Comparison of ENCODE assay signal across 21 cellular contexts in genomic region chr22:46337870-46338269, GRCh38. TPM values are rescaled to one million over a fixed set of nuclear protein-coding genes. Genes with fewer than 3 reads are reported as not detected.
DNase-seq lines count a peak whose midpoint lies in the region; ATAC-seq and TF ChIP-seq lines count a peak whose summit lies in the region.
"Had no signal": no experiment of that assay in that cellular context is flagged by ENCODE, and none has a peak within 500 bp of the region (broad histone marks: within the 10 kb centered on the region; RNA-seq: fewer than 3 reads in every experiment).

No MANE protein-coding gene starts in this region.

- H3K27ac Mint-ChIP-seq in CD14-positive monocyte: no peak overlapping the region
- H3K27ac Mint-ChIP-seq in CD8-positive, alpha-beta memory T cell: peak overlapping the region in 4 of 8 donors; percentile 31 to 94 (median 51)
- no peak overlapping the region for H3K27ac Mint-ChIP-seq in activated T-helper 1 cell treated with anti-CD3 and anti-CD28 coated beads, Interleukin-12 subunit alpha, Interleukin-12 subunit beta, Interleukin-2, Interleukin-4 antibody, amounts not matched to agents 30 ng/mL and 10 ng/mL and 1 ng/mL, durations not matched to agents 14 hours and 24 hours and 36 hours
- H3K27ac Mint-ChIP-seq in naive thymus-derived CD8-positive, alpha-beta T cell: peak overlapping the region in 9 of 10 donors; percentile 9 to 92 (median 32)

- no peak for ATAC-seq in naive thymus-derived CD8-positive, alpha-beta T cell
- ATAC-seq: foreskin keratinocyte had no signal

- no peaks in the 10 kb centered on the region for H3K27me3 Mint-ChIP-seq in CD14-positive monocyte (ENCODE audit: low read depth in 3 of 3)
- H3K27me3 Mint-ChIP-seq in CD8-positive, alpha-beta memory T cell: no peaks in the 10 kb centered on the region
- H3K27me3 Mint-ChIP-seq in activated T-helper 1 cell treated with anti-CD3 and anti-CD28 coated beads, Interleukin-12 subunit alpha, Interleukin-12 subunit beta, Interleukin-2, Interleukin-4 antibody, amounts not matched to agents 30 ng/mL and 10 ng/mL and 1 ng/mL, durations not matched to agents 14 hours and 24 hours and 36 hours (ENCODE audit: insufficient read depth): no peaks in the 10 kb centered on the region
- no peaks in the 10 kb centered on the region for H3K27me3 Mint-ChIP-seq in naive thymus-derived CD8-positive, alpha-beta T cell

- no peaks in the 10 kb centered on the region for H3K27me3 ChIP-seq in CD8-positive, alpha-beta memory T cell (ENCODE audit: insufficient read depth, low read length, poor library complexity, severe bottlenecking)
- H3K27me3 ChIP-seq: cardiac muscle cell, dorsolateral prefrontal cortex, foreskin keratinocyte, testis had no signal

- POLR2A ChIA-PET in CD8-positive, alpha-beta memory T cell (lab: Charles Lee): no interaction called here
- POLR2A ChIA-PET in naive thymus-derived CD8-positive, alpha-beta T cell (lab: Charles Lee): no interaction called here

- peaks cover 15% of the 10 kb centered on the region for H3K4me1 Mint-ChIP-seq in CD14-positive monocyte
- peaks cover 38 to 60% (median 55%) of the 10 kb centered on the region in 3 donors for H3K4me1 Mint-ChIP-seq in CD8-positive, alpha-beta memory T cell
- H3K4me1 Mint-ChIP-seq in activated T-helper 1 cell treated with anti-CD3 and anti-CD28 coated beads, Interleukin-12 subunit alpha, Interleukin-12 subunit beta, Interleukin-2, Interleukin-4 antibody, amounts not matched to agents 30 ng/mL and 10 ng/mL and 1 ng/mL, durations not matched to agents 14 hours and 24 hours and 36 hours (ENCODE audit: low read depth): peaks cover 38% of the 10 kb centered on the region
- H3K4me1 Mint-ChIP-seq in naive thymus-derived CD8-positive, alpha-beta T cell: peaks cover 24 to 52% (median 39%) of the 10 kb centered on the region in 4 donors

- no peak overlapping the region for H3K27ac ChIP-seq in CD8-positive, alpha-beta memory T cell (ENCODE audit: low read depth, low read length)
- H3K27ac ChIP-seq: cardiac muscle cell, foreskin keratinocyte, testis had no signal

- CTCF ChIA-PET in CD8-positive, alpha-beta memory T cell (lab: Charles Lee): no interaction called here

- no peaks in the 10 kb centered on the region for H3K9me3 Mint-ChIP-seq in CD14-positive monocyte
- H3K9me3 Mint-ChIP-seq in CD8-positive, alpha-beta memory T cell: no peaks in the 10 kb centered on the region
- no peaks in the 10 kb centered on the region for H3K9me3 Mint-ChIP-seq in activated T-helper 1 cell treated with anti-CD3 and anti-CD28 coated beads, Interleukin-12 subunit alpha, Interleukin-12 subunit beta, Interleukin-2, Interleukin-4 antibody, amounts not matched to agents 30 ng/mL and 10 ng/mL and 1 ng/mL, durations not matched to agents 14 hours and 24 hours and 36 hours
- no peaks in the 10 kb centered on the region for H3K9me3 Mint-ChIP-seq in naive thymus-derived CD8-positive, alpha-beta T cell

- H3K36me3 Mint-ChIP-seq in CD14-positive monocyte: peaks cover 46 to 53% of the 10 kb centered on the region in 2 donors
- H3K36me3 Mint-ChIP-seq in CD8-positive, alpha-beta memory T cell: peaks cover 10 to 65% (median 12%) of the 10 kb centered on the region in 3 donors
- peaks cover 46% of the 10 kb centered on the region for H3K36me3 Mint-ChIP-seq in activated T-helper 1 cell treated with anti-CD3 and anti-CD28 coated beads, Interleukin-12 subunit alpha, Interleukin-12 subunit beta, Interleukin-2, Interleukin-4 antibody, amounts not matched to agents 30 ng/mL and 10 ng/mL and 1 ng/mL, durations not matched to agents 14 hours and 24 hours and 36 hours (ENCODE audit: low read depth)
- peaks cover 0 to 53% (median 12%) of the 10 kb centered on the region in 3 donors for H3K36me3 Mint-ChIP-seq in naive thymus-derived CD8-positive, alpha-beta T cell

- peaks cover 23% of the 10 kb centered on the region for H3K36me3 ChIP-seq in CD8-positive, alpha-beta memory T cell (ENCODE audit: insufficient read depth, low read length)

- no peaks in the 10 kb centered on the region for H3K9me3 ChIP-seq in CD8-positive, alpha-beta memory T cell (ENCODE audit: low read length)
- H3K9me3 ChIP-seq: HAP-1, testis had no signal

- no peak for TF ChIP-seq CTCF in CD14-positive monocyte (IDR thresholded peaks at IDR 0.05)

- no peak overlapping the region for H3K4me3 ChIP-seq in CD8-positive, alpha-beta memory T cell (ENCODE audit: low read length)
- H3K4me3 ChIP-seq: testis had no signal

- intact Hi-C loops in CD14-positive monocyte (cut with micrococcal nuclease): no loop called here
- intact Hi-C loops in activated T-helper 1 cell treated with anti-CD3 and anti-CD28 coated beads, Interleukin-12 subunit alpha, Interleukin-12 subunit beta, Interleukin-2, Interleukin-4 antibody, amounts not matched to agents 30 ng/mL and 10 ng/mL and 1 ng/mL, durations not matched to agents 14 hours and 24 hours and 36 hours (cut with micrococcal nuclease): no loop called here

- in situ Hi-C loops in G401 (cut with HindIII; ENCODE audit: low sequenced_read_pairs): loop anchor here (10.0 kb wide), 1 partner anchor 77 kb away; no protein-coding TSS in a partner anchor

- DNase-seq in CD14-positive monocyte (ENCODE audit: low spot score): peak; percentile 17
- DNase-seq in CD8-positive, alpha-beta memory T cell: no peak
- DNase-seq in activated T-helper 1 cell treated with anti-CD3 and anti-CD28 coated beads, Interleukin-12 subunit alpha, Interleukin-12 subunit beta, Interleukin-2, Interleukin-4 antibody, amounts not matched to agents 30 ng/mL and 10 ng/mL and 1 ng/mL, durations not matched to agents 14 hours and 24 hours and 36 hours (ENCODE audit: low spot score): no peak
- no peak for DNase-seq in naive thymus-derived CD8-positive, alpha-beta T cell
- DNase-seq in G401 (ENCODE audit: low spot score): no peak
- DNase-seq in stimulated activated naive CD4-positive, alpha-beta T cell treated with Interleukin-2 at 50 U/mL for 16 hours (lab: John Stamatoyannopoulos, UW): no peak
- no peak for DNase-seq in activated effector memory CD4-positive, alpha-beta T cell treated with anti-CD3 and anti-CD28 coated beads, Interleukin-2, amount 50 U/mL, for 16 hours
- DNase-seq: activated CD4-positive, alpha-beta T cell treated with anti-CD3 and anti-CD28 coated beads, Interleukin-2, amount 50 U/mL, for 1 hour; Calu3; foreskin keratinocyte; hippocampal formation; mesendoderm; NCI-H1436 treated with DMSO at 0.1 percent for 48 hours; NCI-H69; retina; stimulated activated CD4-positive, alpha-beta T cell treated with anti-CD3 and anti-CD28 coated beads, Interleukin-12 subunit alpha, Interleukin-12 subunit beta, amount 100 ng/mL, for 4 hours; SW 1271; testis had no signal

- no peak overlapping the region for H3K4me3 Mint-ChIP-seq in CD14-positive monocyte
- H3K4me3 Mint-ChIP-seq in CD8-positive, alpha-beta memory T cell: peak overlapping the region in 6 of 7 donors; percentile 48 to 96 (median 92)
- peak overlapping the region; percentile 53 for H3K4me3 Mint-ChIP-seq in activated T-helper 1 cell treated with anti-CD3 and anti-CD28 coated beads, Interleukin-12 subunit alpha, Interleukin-12 subunit beta, Interleukin-2, Interleukin-4 antibody, amounts not matched to agents 30 ng/mL and 10 ng/mL and 1 ng/mL, durations not matched to agents 14 hours and 24 hours and 36 hours
- peak overlapping the region in 6 of 10 donors; percentile 5 to 96 (median 46) for H3K4me3 Mint-ChIP-seq in naive thymus-derived CD8-positive, alpha-beta T cell

- H3K4me1 ChIP-seq in CD8-positive, alpha-beta memory T cell (ENCODE audit: insufficient read depth, low read length): peaks cover 9% of the 10 kb centered on the region
- H3K4me1 ChIP-seq: foreskin keratinocyte had no signal

RNA-seq across cellular contexts. Expression of gene TRMU, which starts 2.4 kb away (rescaled TPM):
- 1 to 10 TPM; 4.7 to 5.6 TPM for polyA plus RNA-seq in CD14-positive monocyte
- 10 to 100 TPM; 68.9 to 69.5 TPM for total RNA-seq in CD8-positive, alpha-beta memory T cell
- polyA plus RNA-seq in CD8-positive, alpha-beta memory T cell: 13.3 TPM
- total RNA-seq in activated T-helper 1 cell treated with anti-CD3 and anti-CD28 coated beads, Interleukin-12 subunit alpha, Interleukin-12 subunit beta, Interleukin-2, Interleukin-4 antibody, amounts not matched to agents 30 ng/mL and 10 ng/mL and 1 ng/mL, durations not matched to agents 14 hours and 24 hours and 36 hours: 81.0 and 85.5 TPM in 2 replicates
- 10 to 100 TPM; 88.2 to 91.7 TPM for total RNA-seq in naive thymus-derived CD8-positive, alpha-beta T cell
- polyA plus RNA-seq in naive thymus-derived CD8-positive, alpha-beta T cell: 10 to 100 TPM; 14.6 to 17.3 (median 15.5) TPM
- total RNA-seq in G401 (2014; rRNA removed; shearing (Covaris generic)): 55.4 and 57.7 TPM in 2 replicates

RNA-seq across cellular contexts. Expression of gene GTSE1, which starts 41.2 kb away (rescaled TPM):
- polyA plus RNA-seq in CD14-positive monocyte: not detected
- total RNA-seq in CD8-positive, alpha-beta memory T cell: 10 to 100 TPM; 27.4 to 30.9 TPM
- 0.10 TPM for polyA plus RNA-seq in CD8-positive, alpha-beta memory T cell
- 39.0 and 39.9 TPM in 2 replicates for total RNA-seq in activated T-helper 1 cell treated with anti-CD3 and anti-CD28 coated beads, Interleukin-12 subunit alpha, Interleukin-12 subunit beta, Interleukin-2, Interleukin-4 antibody, amounts not matched to agents 30 ng/mL and 10 ng/mL and 1 ng/mL, durations not matched to agents 14 hours and 24 hours and 36 hours
- total RNA-seq in naive thymus-derived CD8-positive, alpha-beta T cell: under 1 TPM; 0.30 to 0.68 TPM
- not detected for polyA plus RNA-seq in naive thymus-derived CD8-positive, alpha-beta T cell
- total RNA-seq in G401 (2014; rRNA removed; shearing (Covaris generic)): 23.4 and 46.3 TPM in 2 replicates

Comparison
In these comparisons a context has a peak if more than half of its experiments do, and no peak if none do; other contexts are left out.
1. H3K27ac Mint-ChIP-seq: peak in naive thymus-derived CD8-positive, alpha-beta T cell (9 of 10); none in CD14-positive monocyte (0 of 7) and activated T-helper 1 cell treated with anti-CD3 and anti-CD28 coated beads, Interleukin-12 subunit alpha, Interleukin-12 subunit beta, Interleukin-2, Interleukin-4 antibody, amounts not matched to agents 30 ng/mL and 10 ng/mL and 1 ng/mL, durations not matched to agents 14 hours and 24 hours and 36 hours (single experiment).
2. H3K4me3 Mint-ChIP-seq: peak in CD8-positive, alpha-beta memory T cell (6 of 7), activated T-helper 1 cell treated with anti-CD3 and anti-CD28 coated beads, Interleukin-12 subunit alpha, Interleukin-12 subunit beta, Interleukin-2, Interleukin-4 antibody, amounts not matched to agents 30 ng/mL and 10 ng/mL and 1 ng/mL, durations not matched to agents 14 hours and 24 hours and 36 hours (single experiment) and naive thymus-derived CD8-positive, alpha-beta T cell (6 of 10); none in CD14-positive monocyte (0 of 2).
3. RNA of gene GTSE1, which starts 41.2 kb away (total RNA-seq): 23.4 to 46.3 TPM in G401, 39.0 to 39.9 TPM in activated T-helper 1 cell treated with anti-CD3 and anti-CD28 coated beads, Interleukin-12 subunit alpha, Interleukin-12 subunit beta, Interleukin-2, Interleukin-4 antibody, amounts not matched to agents 30 ng/mL and 10 ng/mL and 1 ng/mL, durations not matched to agents 14 hours and 24 hours and 36 hours and 27.4 to 30.9 TPM in CD8-positive, alpha-beta memory T cell; 0.30 to 0.68 TPM in naive thymus-derived CD8-positive, alpha-beta T cell; every median in the first group is over 10 times any median in the second.